In the genomic region with DNA sequence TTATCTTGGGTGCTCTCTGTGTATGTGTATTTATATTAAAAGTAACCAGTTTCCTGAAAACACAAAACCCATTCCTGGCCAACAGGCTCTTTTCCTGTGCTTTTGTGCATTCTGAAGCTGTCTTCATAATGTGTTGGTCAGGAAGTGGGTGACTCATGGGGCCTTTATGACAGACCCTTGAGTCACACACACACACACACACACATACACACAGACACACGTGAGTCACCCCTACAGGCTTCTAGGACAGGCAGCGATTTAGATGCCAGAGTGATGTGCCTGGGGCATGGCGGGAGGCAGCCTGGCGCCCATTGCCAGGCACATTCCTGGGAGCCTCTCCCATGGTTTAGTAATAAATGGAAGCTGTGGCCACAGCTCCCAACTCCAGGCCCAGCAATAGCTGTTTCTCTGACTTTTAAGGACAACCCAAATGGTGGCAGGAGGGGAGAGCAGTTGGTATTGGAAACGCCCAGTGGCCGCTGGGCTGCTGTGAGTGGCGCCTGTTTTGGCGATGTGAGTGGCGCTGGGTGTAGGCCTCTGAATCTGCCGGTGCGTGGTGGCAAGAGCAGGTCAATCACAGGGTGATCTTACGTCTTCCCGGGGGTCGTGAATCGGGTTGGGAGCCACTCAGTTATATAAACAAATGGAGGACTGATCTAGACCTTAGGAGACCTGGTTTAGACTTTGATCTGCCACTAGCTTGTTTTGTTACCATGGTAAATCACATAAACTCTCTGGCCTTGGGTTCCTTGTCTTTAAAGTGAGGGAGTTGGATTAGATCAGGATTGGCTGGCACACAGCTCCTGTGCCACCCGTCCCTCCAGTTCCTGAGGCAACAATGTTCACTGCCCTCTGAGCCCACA, we compare ENCODE assay signal across 1 cellular context.
A peak's percentile ranks its signal among the peaks of the same experiment; 100 is the strongest.
TF ChIP-seq lines count a peak whose summit lies in the region.

No MANE protein-coding gene starts in this region.

TF ChIP-seq in HepG2, 621 proteins besides CTCF, POLR2A, EP300 and RAD21 (continued from another document and continues in another):
- TF ChIP-seq, protein P1, sequence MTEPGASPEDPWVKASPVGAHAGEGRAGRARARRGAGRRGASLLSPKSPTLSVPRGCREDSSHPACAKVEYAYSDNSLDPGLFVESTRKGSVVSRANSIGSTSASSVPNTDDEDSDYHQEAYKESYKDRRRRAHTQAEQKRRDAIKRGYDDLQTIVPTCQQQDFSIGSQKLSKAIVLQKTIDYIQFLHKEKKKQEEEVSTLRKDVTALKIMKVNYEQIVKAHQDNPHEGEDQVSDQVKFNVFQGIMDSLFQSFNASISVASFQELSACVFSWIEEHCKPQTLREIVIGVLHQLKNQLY (CRISPR knock-in tag; IDR thresholded peaks at IDR 0.05): no peak
- TF ChIP-seq, protein P2, sequence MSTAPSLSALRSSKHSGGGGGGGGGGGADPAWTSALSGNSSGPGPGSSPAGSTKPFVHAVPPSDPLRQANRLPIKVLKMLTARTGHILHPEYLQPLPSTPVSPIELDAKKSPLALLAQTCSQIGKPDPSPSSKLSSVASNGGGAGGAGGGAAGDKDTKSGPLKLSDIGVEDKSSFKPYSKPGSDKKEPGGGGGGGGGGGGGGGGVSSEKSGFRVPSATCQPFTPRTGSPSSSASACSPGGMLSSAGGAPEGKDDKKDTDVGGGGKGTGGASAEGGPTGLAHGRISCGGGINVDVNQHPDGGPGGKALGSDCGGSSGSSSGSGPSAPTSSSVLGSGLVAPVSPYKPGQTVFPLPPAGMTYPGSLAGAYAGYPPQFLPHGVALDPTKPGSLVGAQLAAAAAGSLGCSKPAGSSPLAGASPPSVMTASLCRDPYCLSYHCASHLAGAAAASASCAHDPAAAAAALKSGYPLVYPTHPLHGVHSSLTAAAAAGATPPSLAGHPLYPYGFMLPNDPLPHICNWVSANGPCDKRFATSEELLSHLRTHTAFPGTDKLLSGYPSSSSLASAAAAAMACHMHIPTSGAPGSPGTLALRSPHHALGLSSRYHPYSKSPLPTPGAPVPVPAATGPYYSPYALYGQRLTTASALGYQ (CRISPR knock-in tag; IDR thresholded peaks at IDR 0.05): no peak
- TF ChIP-seq ZFP36L1 (CRISPR knock-in tag; IDR thresholded peaks at IDR 0.05) (no peak), ZNF740 (CRISPR knock-in tag; IDR thresholded peaks at IDR 0.05) (no peak), DNMT1 (CRISPR knock-in tag; IDR thresholded peaks at IDR 0.05) (no peak), NAIF1 (CRISPR knock-in tag; IDR thresholded peaks at IDR 0.05; ENCODE audit: borderline replicate concordance) (no peak), ATF4 (CRISPR knock-in tag; IDR thresholded peaks at IDR 0.05) (0 out of 4 replicates have a peak, but pooled peaks of 1 of the 2 experiments have one; percentile 26), ZNF670 (CRISPR knock-in tag; IDR thresholded peaks at IDR 0.05; ENCODE audit: borderline replicate concordance) (no peak), DZIP1 (CRISPR knock-in tag; IDR thresholded peaks at IDR 0.05) (no peak), BHLHE40 (IDR thresholded peaks at IDR 0.05; ENCODE audit: low read length) (peak; percentile 94), ZNF274 (CRISPR knock-in tag; IDR thresholded peaks at IDR 0.05) (no peak), ZSCAN31 (CRISPR knock-in tag; IDR thresholded peaks at IDR 0.05; ENCODE audit: low read depth) (no peak), RNF2 (conservative IDR thresholded peaks at IDR 0.05; ENCODE audit: low read depth) (peak; percentile 48), ZKSCAN8 (CRISPR knock-in tag; IDR thresholded peaks at IDR 0.05; ENCODE audit: borderline replicate concordance) (no peak), TBL1XR1 (IDR thresholded peaks at IDR 0.05; ENCODE audit: borderline replicate concordance, low read length, partially characterized antibody) (no peak), ZMYM2 (CRISPR knock-in tag; IDR thresholded peaks at IDR 0.05) (no peak), ZNF251 (CRISPR knock-in tag; IDR thresholded peaks at IDR 0.05) (no peak), NR1H2 (CRISPR knock-in tag; IDR thresholded peaks at IDR 0.05; ENCODE audit: borderline replicate concordance, low read depth) (no peak), ZNF850 (CRISPR knock-in tag; conservative IDR thresholded peaks at IDR 0.05) (no peak), RELA (CRISPR knock-in tag; IDR thresholded peaks at IDR 0.05) (no peak), RXRB (CRISPR knock-in tag; IDR thresholded peaks at IDR 0.05; ENCODE audit: borderline replicate concordance) (peak; percentile 49; the same call in 1 of the 2 replicates), NR2C2 (CRISPR knock-in tag; IDR thresholded peaks at IDR 0.05; ENCODE audit: borderline replicate concordance) (peak; percentile 27; the same call in 1 of the 2 replicates), FOXA3 (CRISPR knock-in tag; IDR thresholded peaks at IDR 0.05) (0 out of 2 replicates have a peak, but pooled peaks have one; percentile 17), ZNF282 (IDR thresholded peaks at IDR 0.05; ENCODE audit: partially characterized antibody) (no peak), MXD4 (CRISPR knock-in tag; IDR thresholded peaks at IDR 0.05) (no peak), ZNF619 (CRISPR knock-in tag; IDR thresholded peaks at IDR 0.05) (no peak), ZNF205 (CRISPR knock-in tag; IDR thresholded peaks at IDR 0.05) (no peak), ZNF101 (CRISPR knock-in tag; IDR thresholded peaks at IDR 0.05; ENCODE audit: borderline replicate concordance, low read depth) (no peak), NR2F2 (IDR thresholded peaks at IDR 0.05; ENCODE audit: borderline replicate concordance, low read depth) (no peak), BORCS8-MEF2B (CRISPR knock-in tag; IDR thresholded peaks at IDR 0.05) (no peak), KDM2A (CRISPR knock-in tag; IDR thresholded peaks at IDR 0.05; ENCODE audit: borderline replicate concordance, low read depth) (0 out of 2 replicates have a peak, but pooled peaks have one; percentile 44), MEIS2 (CRISPR knock-in tag; IDR thresholded peaks at IDR 0.05) (no peak), POLR2G (IDR thresholded peaks at IDR 0.05; ENCODE audit: low read depth, low read length) (no peak), CREM (IDR thresholded peaks at IDR 0.05) (0 out of 2 replicates have a peak, but pooled peaks have one; percentile 21), CREM (CRISPR knock-in tag; IDR thresholded peaks at IDR 0.05) (no peak), HNRNPL (IDR thresholded peaks at IDR 0.05; ENCODE audit: low read depth, low read length) (peak; percentile 77; the same call in 1 of the 2 replicates), POGZ (CRISPR knock-in tag; IDR thresholded peaks at IDR 0.05) (peak; percentile 48), TOPORS (CRISPR knock-in tag; IDR thresholded peaks at IDR 0.05) (no peak), ZNF10 (CRISPR knock-in tag; IDR thresholded peaks at IDR 0.05; ENCODE audit: borderline replicate concordance, low read depth) (no peak), SIN3A (IDR thresholded peaks at IDR 0.05; ENCODE audit: borderline replicate concordance, low read depth, low read length) (peak; percentile 50; the same call in 1 of the 2 replicates), KLF13 (CRISPR knock-in tag; IDR thresholded peaks at IDR 0.05) (no peak), ZNF775 (CRISPR knock-in tag; IDR thresholded peaks at IDR 0.05; ENCODE audit: borderline replicate concordance) (no peak), HOXA7 (CRISPR knock-in tag; IDR thresholded peaks at IDR 0.05) (no peak)
- TF ChIP-seq, protein P3, sequence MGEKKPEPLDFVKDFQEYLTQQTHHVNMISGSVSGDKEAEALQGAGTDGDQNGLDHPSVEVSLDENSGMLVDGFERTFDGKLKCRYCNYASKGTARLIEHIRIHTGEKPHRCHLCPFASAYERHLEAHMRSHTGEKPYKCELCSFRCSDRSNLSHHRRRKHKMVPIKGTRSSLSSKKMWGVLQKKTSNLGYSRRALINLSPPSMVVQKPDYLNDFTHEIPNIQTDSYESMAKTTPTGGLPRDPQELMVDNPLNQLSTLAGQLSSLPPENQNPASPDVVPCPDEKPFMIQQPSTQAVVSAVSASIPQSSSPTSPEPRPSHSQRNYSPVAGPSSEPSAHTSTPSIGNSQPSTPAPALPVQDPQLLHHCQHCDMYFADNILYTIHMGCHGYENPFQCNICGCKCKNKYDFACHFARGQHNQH (CRISPR knock-in tag; IDR thresholded peaks at IDR 0.05): peak; percentile 50; the same call in 1 of the 2 replicates
- TF ChIP-seq, protein P4, sequence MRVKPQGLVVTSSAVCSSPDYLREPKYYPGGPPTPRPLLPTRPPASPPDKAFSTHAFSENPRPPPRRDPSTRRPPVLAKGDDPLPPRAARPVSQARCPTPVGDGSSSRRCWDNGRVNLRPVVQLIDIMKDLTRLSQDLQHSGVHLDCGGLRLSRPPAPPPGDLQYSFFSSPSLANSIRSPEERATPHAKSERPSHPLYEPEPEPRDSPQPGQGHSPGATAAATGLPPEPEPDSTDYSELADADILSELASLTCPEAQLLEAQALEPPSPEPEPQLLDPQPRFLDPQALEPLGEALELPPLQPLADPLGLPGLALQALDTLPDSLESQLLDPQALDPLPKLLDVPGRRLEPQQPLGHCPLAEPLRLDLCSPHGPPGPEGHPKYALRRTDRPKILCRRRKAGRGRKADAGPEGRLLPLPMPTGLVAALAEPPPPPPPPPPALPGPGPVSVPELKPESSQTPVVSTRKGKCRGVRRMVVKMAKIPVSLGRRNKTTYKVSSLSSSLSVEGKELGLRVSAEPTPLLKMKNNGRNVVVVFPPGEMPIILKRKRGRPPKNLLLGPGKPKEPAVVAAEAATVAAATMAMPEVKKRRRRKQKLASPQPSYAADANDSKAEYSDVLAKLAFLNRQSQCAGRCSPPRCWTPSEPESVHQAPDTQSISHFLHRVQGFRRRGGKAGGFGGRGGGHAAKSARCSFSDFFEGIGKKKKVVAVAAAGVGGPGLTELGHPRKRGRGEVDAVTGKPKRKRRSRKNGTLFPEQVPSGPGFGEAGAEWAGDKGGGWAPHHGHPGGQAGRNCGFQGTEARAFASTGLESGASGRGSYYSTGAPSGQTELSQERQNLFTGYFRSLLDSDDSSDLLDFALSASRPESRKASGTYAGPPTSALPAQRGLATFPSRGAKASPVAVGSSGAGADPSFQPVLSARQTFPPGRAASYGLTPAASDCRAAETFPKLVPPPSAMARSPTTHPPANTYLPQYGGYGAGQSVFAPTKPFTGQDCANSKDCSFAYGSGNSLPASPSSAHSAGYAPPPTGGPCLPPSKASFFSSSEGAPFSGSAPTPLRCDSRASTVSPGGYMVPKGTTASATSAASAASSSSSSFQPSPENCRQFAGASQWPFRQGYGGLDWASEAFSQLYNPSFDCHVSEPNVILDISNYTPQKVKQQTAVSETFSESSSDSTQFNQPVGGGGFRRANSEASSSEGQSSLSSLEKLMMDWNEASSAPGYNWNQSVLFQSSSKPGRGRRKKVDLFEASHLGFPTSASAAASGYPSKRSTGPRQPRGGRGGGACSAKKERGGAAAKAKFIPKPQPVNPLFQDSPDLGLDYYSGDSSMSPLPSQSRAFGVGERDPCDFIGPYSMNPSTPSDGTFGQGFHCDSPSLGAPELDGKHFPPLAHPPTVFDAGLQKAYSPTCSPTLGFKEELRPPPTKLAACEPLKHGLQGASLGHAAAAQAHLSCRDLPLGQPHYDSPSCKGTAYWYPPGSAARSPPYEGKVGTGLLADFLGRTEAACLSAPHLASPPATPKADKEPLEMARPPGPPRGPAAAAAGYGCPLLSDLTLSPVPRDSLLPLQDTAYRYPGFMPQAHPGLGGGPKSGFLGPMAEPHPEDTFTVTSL (CRISPR knock-in tag; IDR thresholded peaks at IDR 0.05; ENCODE audit: borderline replicate concordance): peak; percentile 61; the same call in 1 of the 2 replicates
- TF ChIP-seq, protein P5, sequence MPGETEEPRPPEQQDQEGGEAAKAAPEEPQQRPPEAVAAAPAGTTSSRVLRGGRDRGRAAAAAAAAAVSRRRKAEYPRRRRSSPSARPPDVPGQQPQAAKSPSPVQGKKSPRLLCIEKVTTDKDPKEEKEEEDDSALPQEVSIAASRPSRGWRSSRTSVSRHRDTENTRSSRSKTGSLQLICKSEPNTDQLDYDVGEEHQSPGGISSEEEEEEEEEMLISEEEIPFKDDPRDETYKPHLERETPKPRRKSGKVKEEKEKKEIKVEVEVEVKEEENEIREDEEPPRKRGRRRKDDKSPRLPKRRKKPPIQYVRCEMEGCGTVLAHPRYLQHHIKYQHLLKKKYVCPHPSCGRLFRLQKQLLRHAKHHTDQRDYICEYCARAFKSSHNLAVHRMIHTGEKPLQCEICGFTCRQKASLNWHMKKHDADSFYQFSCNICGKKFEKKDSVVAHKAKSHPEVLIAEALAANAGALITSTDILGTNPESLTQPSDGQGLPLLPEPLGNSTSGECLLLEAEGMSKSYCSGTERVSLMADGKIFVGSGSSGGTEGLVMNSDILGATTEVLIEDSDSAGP (CRISPR knock-in tag; IDR thresholded peaks at IDR 0.05; ENCODE audit: borderline replicate concordance): peak; percentile 39; the same call in 1 of the 2 replicates
- TF ChIP-seq, protein P6, sequence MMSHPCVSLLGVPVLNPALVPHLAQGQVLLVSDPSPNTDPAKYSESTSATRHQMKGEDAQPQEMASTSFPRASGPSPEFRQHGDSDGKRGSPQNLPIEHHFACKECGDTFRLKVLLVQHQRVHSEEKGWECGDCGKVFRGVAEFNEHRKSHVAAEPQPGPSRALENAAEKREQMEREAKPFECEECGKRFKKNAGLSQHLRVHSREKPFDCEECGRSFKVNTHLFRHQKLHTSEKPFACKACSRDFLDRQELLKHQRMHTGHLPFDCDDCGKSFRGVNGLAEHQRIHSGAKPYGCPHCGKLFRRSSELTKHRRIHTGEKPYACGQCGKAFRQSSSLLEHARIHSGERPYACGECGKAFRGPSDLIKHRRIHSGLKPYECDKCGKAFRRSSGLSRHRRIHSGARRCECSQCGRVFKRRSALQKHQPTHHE (CRISPR knock-in tag; IDR thresholded peaks at IDR 0.05; ENCODE audit: borderline replicate concordance): no peak
